In genomic region chr19:8397291-8397690, GRCh38 we compare ENCODE assay signal across 13 cellular contexts. TPM values are rescaled to one million over a fixed set of nuclear protein-coding genes. Genes with fewer than 3 reads are reported as not detected.
A peak's percentile ranks its signal among the peaks of the same experiment; 100 is the strongest.
DNase-seq lines count a peak whose midpoint lies in the region; ATAC-seq and TF ChIP-seq lines count a peak whose summit lies in the region.
"Had no signal": no experiment of that assay in that cellular context is flagged by ENCODE, and none has a peak within 500 bp of the region (broad histone marks: within the 10 kb centered on the region; RNA-seq: fewer than 3 reads in every experiment).

No MANE protein-coding gene starts in this region.

- 72% methylated on average over 7 of the region's 7 CpGs for WGBS in hepatocyte (ENCODE audit: low lambda C conversion rate, missing lambda C conversion rate)

- H2AFZ ChIP-seq in hepatocyte: no peak overlapping the region

- no peak overlapping the region for H3K4me3 ChIP-seq in left ventricle myocardium inferior
- no peak overlapping the region for H3K4me3 ChIP-seq in hepatocyte
- H3K4me3 ChIP-seq: Peyer's patch, upper lobe of right lung had no signal

- peak overlapping the region; percentile 80 for H3K27ac Mint-ChIP-seq in activated naive CD8-positive, alpha-beta T cell treated with anti-CD3 and anti-CD28 coated beads, Interleukin-2, amount 10 ng/mL, durations not matched to agents 7 days and 5 days

- H3K9me3 Mint-ChIP-seq in activated naive CD8-positive, alpha-beta T cell treated with anti-CD3 and anti-CD28 coated beads, Interleukin-2, amount 10 ng/mL, durations not matched to agents 7 days and 5 days: no peaks in the 10 kb centered on the region

- H3K27ac ChIP-seq in left ventricle myocardium inferior (replicated peaks): peak overlapping the region; percentile 37
- H3K27ac ChIP-seq in hepatocyte: peak overlapping the region; percentile 4
- H3K27ac ChIP-seq in substantia nigra (ENCODE audit: low read depth, low read length, poor library complexity, severe bottlenecking): peak overlapping the region; percentile 100
- H3K27ac ChIP-seq: KMS-11, Peyer's patch, upper lobe of right lung had no signal

- ATAC-seq in left ventricle myocardium superior: no peak
- ATAC-seq in activated naive CD8-positive, alpha-beta T cell treated with anti-CD3 and anti-CD28 coated beads, Interleukin-2, amount 10 ng/mL, durations not matched to agents 7 days and 5 days (ENCODE audit: low read depth): no peak
- ATAC-seq in HG02938 (IDR thresholded peaks at IDR 0.05; ENCODE audit: unreplicated experiment): no peak

- no peak overlapping the region for H3K4me3 Mint-ChIP-seq in activated naive CD8-positive, alpha-beta T cell treated with anti-CD3 and anti-CD28 coated beads, Interleukin-2, amount 10 ng/mL, durations not matched to agents 7 days and 5 days

- H3K4me2 ChIP-seq in hepatocyte: no peak overlapping the region
- H3K4me2 ChIP-seq: KMS-11 had no signal

- H3K4me1 ChIP-seq in left ventricle myocardium inferior (peaks cover 63% of the 10 kb centered on the region), hepatocyte (ENCODE audit: insufficient read depth) (no peaks in the 10 kb centered on the region)

- H3K4me1 Mint-ChIP-seq in activated naive CD8-positive, alpha-beta T cell treated with anti-CD3 and anti-CD28 coated beads, Interleukin-2, amount 10 ng/mL, durations not matched to agents 7 days and 5 days: peaks cover 22% of the 10 kb centered on the region

- H4K20me1 ChIP-seq in hepatocyte (ENCODE audit: insufficient read depth, poor library complexity, severe bottlenecking): peaks cover 73% of the 10 kb centered on the region

- POLR2A ChIA-PET in activated naive CD8-positive, alpha-beta T cell treated with anti-CD3 and anti-CD28 coated beads, Interleukin-2, amount 10 ng/mL, durations not matched to agents 7 days and 5 days (lab: Charles Lee): interaction anchor here (1.1 kb wide), 1 partner anchor 43 kb away, joined by 3 read pairs; no protein-coding TSS in a partner anchor

- H3K36me3 ChIP-seq in left ventricle myocardium inferior (peaks cover 27% of the 10 kb centered on the region), hepatocyte (replicated peaks; ENCODE audit: insufficient read depth, low read depth) (no peaks in the 10 kb centered on the region)

- H3K27me3 ChIP-seq in left ventricle myocardium inferior (ENCODE audit: low read depth): no peaks in the 10 kb centered on the region
- no peaks in the 10 kb centered on the region for H3K27me3 ChIP-seq in hepatocyte
- H3K27me3 ChIP-seq: Peyer's patch, upper lobe of right lung had no signal

- H3K79me2 ChIP-seq in hepatocyte: peaks cover 72% of the 10 kb centered on the region

- H3K9me3 ChIP-seq in left ventricle myocardium inferior (replicated peaks) (no peaks in the 10 kb centered on the region), hepatocyte (ENCODE audit: low read depth) (no peaks in the 10 kb centered on the region)
- H3K9me3 ChIP-seq: Peyer's patch, upper lobe of right lung had no signal

- DNase-seq in left ventricle myocardium inferior (no peak), left ventricle myocardium superior (no peak), hepatocyte (ENCODE audit: low spot score) (no peak), substantia nigra (lab: John Stamatoyannopoulos, UW) (peak in 1 of 49 donors; percentile 13), SKM-1 (lab: John Stamatoyannopoulos, UW; ENCODE audit: unreplicated experiment) (no peak), globus pallidus (ENCODE audit: low spot score) (no peak)
- no peak for DNase-seq in activated naive CD8-positive, alpha-beta T cell treated with anti-CD3 and anti-CD28 coated beads, Interleukin-2, amount 10 ng/mL, durations not matched to agents 7 days and 5 days
- DNase-seq: NCI-H2107, retina had no signal

- TF ChIP-seq CTCF in left ventricle myocardium inferior (IDR thresholded peaks at IDR 0.05; ENCODE audit: borderline replicate concordance) (no peak), hepatocyte (IDR thresholded peaks at IDR 0.05; ENCODE audit: poor library complexity) (no peak)

- H3K36me3 Mint-ChIP-seq in activated naive CD8-positive, alpha-beta T cell treated with anti-CD3 and anti-CD28 coated beads, Interleukin-2, amount 10 ng/mL, durations not matched to agents 7 days and 5 days: peaks cover 4% of the 10 kb centered on the region

- intact Hi-C loops in left ventricle myocardium inferior (cut with micrococcal nuclease): loop anchor here (5.0 kb wide), 1 partner anchor 40 kb away; no protein-coding TSS in a partner anchor
- intact Hi-C loops in left ventricle myocardium superior (cut with micrococcal nuclease): no loop called here

- no peaks in the 10 kb centered on the region for H3K9me2 ChIP-seq in hepatocyte (replicated peaks; ENCODE audit: insufficient read depth)

- no peaks in the 10 kb centered on the region for H3K27me3 Mint-ChIP-seq in activated naive CD8-positive, alpha-beta T cell treated with anti-CD3 and anti-CD28 coated beads, Interleukin-2, amount 10 ng/mL, durations not matched to agents 7 days and 5 days

RNA-seq across cellular contexts. Expression of gene RAB11B, which starts 7.1 kb away (rescaled TPM):
- total RNA-seq in left ventricle myocardium inferior (157 TPM), left ventricle myocardium superior (162 TPM), hepatocyte (30.9 and 47.1 TPM in 2 replicates)
- 100 to 1,000 TPM in 1 of 2 experiments, 10 to 100 TPM in 1; 98.8 to 103 TPM for total RNA-seq in activated naive CD8-positive, alpha-beta T cell treated with anti-CD3 and anti-CD28 coated beads, Interleukin-2, amount 10 ng/mL, durations not matched to agents 7 days and 5 days
- polyA plus RNA-seq in hepatocyte: 174 and 216 TPM in 2 replicates

RNA-seq across cellular contexts. Expression of gene MARCHF2, which starts 15.8 kb away (rescaled TPM):
- 109 TPM for total RNA-seq in left ventricle myocardium inferior
- total RNA-seq in left ventricle myocardium superior: 97.0 TPM
- 10 to 100 TPM; 23.9 to 25.0 TPM for total RNA-seq in activated naive CD8-positive, alpha-beta T cell treated with anti-CD3 and anti-CD28 coated beads, Interleukin-2, amount 10 ng/mL, durations not matched to agents 7 days and 5 days
- total RNA-seq in hepatocyte: 39.0 and 73.5 TPM in 2 replicates
- polyA plus RNA-seq in hepatocyte: 32.9 and 38.5 TPM in 2 replicates

RNA-seq across cellular contexts. Expression of gene ANGPTL4, which starts 33.3 kb away (rescaled TPM):
- total RNA-seq in left ventricle myocardium inferior: 8.4 TPM
- 11.7 TPM for total RNA-seq in left ventricle myocardium superior
- under 1 TPM in 1 of 2 experiments, not detected in 1; 0.64 TPM for total RNA-seq in activated naive CD8-positive, alpha-beta T cell treated with anti-CD3 and anti-CD28 coated beads, Interleukin-2, amount 10 ng/mL, durations not matched to agents 7 days and 5 days
- total RNA-seq in hepatocyte: 12.0 and 14.7 TPM in 2 replicates
- polyA plus RNA-seq in hepatocyte: 23.4 and 26.3 TPM in 2 replicates

RNA-seq across cellular contexts. Expression of gene HNRNPM, which starts 47.5 kb away (rescaled TPM):
- total RNA-seq in left ventricle myocardium inferior (104 TPM), left ventricle myocardium superior (129 TPM), hepatocyte (64.7 and 69.3 TPM in 2 replicates)
- 100 to 1,000 TPM; 188 to 198 TPM for total RNA-seq in activated naive CD8-positive, alpha-beta T cell treated with anti-CD3 and anti-CD28 coated beads, Interleukin-2, amount 10 ng/mL, durations not matched to agents 7 days and 5 days
- 159 and 161 TPM in 2 replicates for polyA plus RNA-seq in hepatocyte

RNA-seq across cellular contexts. Expression of gene KANK3, which starts 54.2 kb away (rescaled TPM):
- total RNA-seq in left ventricle myocardium inferior: 19.9 TPM
- 22.8 TPM for total RNA-seq in left ventricle myocardium superior
- total RNA-seq in activated naive CD8-positive, alpha-beta T cell treated with anti-CD3 and anti-CD28 coated beads, Interleukin-2, amount 10 ng/mL, durations not matched to agents 7 days and 5 days: 1 to 10 TPM; 4.5 to 4.8 TPM
- total RNA-seq in hepatocyte: 0.56 and 3.2 TPM in 2 replicates
- polyA plus RNA-seq in hepatocyte: 1.2 TPM in 1 of 2 replicates, not detected in the other

Comparison
In these comparisons a context has a peak if more than half of its experiments do, and no peak if none do; other contexts are left out.
1. H3K27ac ChIP-seq: peak in every context shown above with its lines; median percentile 100 in substantia nigra; 37 in left ventricle myocardium inferior; 4 in hepatocyte.